10 cellular contexts compared by ENCODE assay signal in genomic region chr18:77086656-77087390, GRCh38. TPM values are rescaled to one million over a fixed set of nuclear protein-coding genes. Genes with fewer than 3 reads are reported as not detected.
A peak's percentile ranks its signal among the peaks of the same experiment; 100 is the strongest.
DNase-seq lines count a peak whose midpoint lies in the region; ATAC-seq and TF ChIP-seq lines count a peak whose summit lies in the region.
"Had no signal": no experiment of that assay in that cellular context is flagged by ENCODE, and none has a peak within 500 bp of the region (broad histone marks: within the 10 kb centered on the region; RNA-seq: fewer than 3 reads in every experiment).

No MANE protein-coding gene starts in this region.

- WGBS in iPS DF 6.9 (ENCODE audit: insufficient coverage, insufficient read length) = no CpG with 5 or more reads among the region's 25 CpGs

- no peak overlapping the region for H3K4me3 Mint-ChIP-seq in CD8-positive, alpha-beta memory T cell

- POLR2A ChIA-PET in CD8-positive, alpha-beta memory T cell (lab: Charles Lee) = no interaction called here

- DNase-seq in CD8-positive, alpha-beta memory T cell = no peak
- DNase-seq in astrocyte of the cerebellum (ENCODE audit: low read depth) = no peak
- DNase-seq in iPS DF 6.9 (ENCODE audit: low read depth, low spot score) = no peak
- no peak for DNase-seq in DMS 273 (lab: John Stamatoyannopoulos, UW; ENCODE audit: unreplicated experiment)
- DNase-seq in NCI-H2107 (lab: John Stamatoyannopoulos, UW) = no peak
- DNase-seq in HPDE6-E6E7 (ENCODE audit: extremely low spot score) = no peak
- DNase-seq: activated CD4-positive, alpha-beta T cell treated with anti-CD3 and anti-CD28 coated beads for 4 hours; DND-41 had no signal

- H3K36me3 ChIP-seq in CD8-positive, alpha-beta memory T cell (ENCODE audit: insufficient read depth, low read length) = peaks cover 18% of the 10 kb centered on the region
- H3K36me3 ChIP-seq in iPS DF 6.9 (ENCODE audit: control insufficient read depth, insufficient read depth, low read length) (no peaks in the 10 kb centered on the region), parathyroid adenoma (ENCODE audit: control insufficient read depth, insufficient read depth, low read length) (no peaks in the 10 kb centered on the region)

- no peak overlapping the region for H3K9ac ChIP-seq in parathyroid adenoma

- in situ Hi-C loops in astrocyte of the cerebellum (cut with HindIII; ENCODE audit: low sequenced_read_pairs) = no loop called here

- TF ChIP-seq CTCF in astrocyte of the cerebellum (IDR thresholded peaks at IDR 0.05; ENCODE audit: low read depth, low read length, missing control alignments) (no peak), parathyroid adenoma (IDR thresholded peaks at IDR 0.05) (no peak)

- H3K27me3 ChIP-seq in CD8-positive, alpha-beta memory T cell (ENCODE audit: insufficient read depth, low read length, poor library complexity, severe bottlenecking) = no peaks in the 10 kb centered on the region
- no peaks in the 10 kb centered on the region for H3K27me3 ChIP-seq in iPS DF 6.9 (ENCODE audit: control insufficient read depth, insufficient read depth, low read length)
- H3K27me3 ChIP-seq in parathyroid adenoma (ENCODE audit: control insufficient read depth, insufficient read depth, low read length) = no peaks in the 10 kb centered on the region

- no peak overlapping the region for H3K4me2 ChIP-seq in parathyroid adenoma (ENCODE audit: low read length)

- no peaks in the 10 kb centered on the region for H3K9me3 Mint-ChIP-seq in CD8-positive, alpha-beta memory T cell

- CTCF ChIA-PET in CD8-positive, alpha-beta memory T cell (lab: Charles Lee) = no interaction called here

- peak overlapping the region in 7 of 8 donors; percentile 11 to 91 (median 61) for H3K27ac Mint-ChIP-seq in CD8-positive, alpha-beta memory T cell

- no peak for ATAC-seq in HG02763 (IDR thresholded peaks at IDR 0.05; ENCODE audit: unreplicated experiment)

- H3K27ac ChIP-seq in CD8-positive, alpha-beta memory T cell (ENCODE audit: low read depth, low read length) = no peak overlapping the region
- H3K27ac ChIP-seq in iPS DF 6.9 (ENCODE audit: low read length) = no peak overlapping the region
- H3K27ac ChIP-seq in parathyroid adenoma = peak overlapping the region; percentile 31

- H3K79me2 ChIP-seq in parathyroid adenoma = peaks cover 72% of the 10 kb centered on the region

- peaks cover 73 to 90% (median 85%) of the 10 kb centered on the region in 3 donors for H3K4me1 Mint-ChIP-seq in CD8-positive, alpha-beta memory T cell

- H3K27me3 Mint-ChIP-seq in CD8-positive, alpha-beta memory T cell = no peaks in the 10 kb centered on the region

- peaks cover 53% of the 10 kb centered on the region for H3K4me1 ChIP-seq in CD8-positive, alpha-beta memory T cell (ENCODE audit: insufficient read depth, low read length)
- H3K4me1 ChIP-seq in iPS DF 6.9 (ENCODE audit: control insufficient read depth, insufficient read depth, low read length) (peaks cover 12% of the 10 kb centered on the region), parathyroid adenoma (peaks cover 50% of the 10 kb centered on the region)

- H3K4me3 ChIP-seq in CD8-positive, alpha-beta memory T cell (ENCODE audit: low read length) = no peak overlapping the region
- H3K4me3 ChIP-seq in astrocyte of the cerebellum (ENCODE audit: low read depth, low read length) = peak overlapping the region; percentile 28
- peak overlapping the region; percentile 25; the same call in 1 of the 2 replicates for H3K4me3 ChIP-seq in iPS DF 6.9 (ENCODE audit: low read length)
- H3K4me3 ChIP-seq in parathyroid adenoma (ENCODE audit: low read depth, low read length) = no peak overlapping the region

- no peak overlapping the region for H2AFZ ChIP-seq in parathyroid adenoma

- peaks cover 12 to 59% (median 19%) of the 10 kb centered on the region in 3 donors for H3K36me3 Mint-ChIP-seq in CD8-positive, alpha-beta memory T cell

- H3K9me3 ChIP-seq in CD8-positive, alpha-beta memory T cell (ENCODE audit: low read length) = no peaks in the 10 kb centered on the region
- no peaks in the 10 kb centered on the region for H3K9me3 ChIP-seq in iPS DF 6.9 (ENCODE audit: control insufficient read depth, insufficient read depth, low read length)
- no peaks in the 10 kb centered on the region for H3K9me3 ChIP-seq in parathyroid adenoma (ENCODE audit: control insufficient read depth, low read length)

RNA-seq across cellular contexts. Expression of gene MBP, which starts 45.8 kb away (rescaled TPM):
- total RNA-seq in CD8-positive, alpha-beta memory T cell = 10 to 100 TPM; 59.5 to 60.0 TPM
- polyA plus RNA-seq in CD8-positive, alpha-beta memory T cell = 196 TPM

Comparison
In these comparisons a context has a peak if more than half of its experiments do, and no peak if none do; other contexts are left out.
1. H3K4me3 ChIP-seq: peak in astrocyte of the cerebellum (single experiment) and iPS DF 6.9 (single experiment); none in CD8-positive, alpha-beta memory T cell (single experiment) and parathyroid adenoma (single experiment).